ENCODE assay signal across 23 cellular contexts in genomic region chr5:93967923-93968322, GRCh38.
A peak's percentile ranks its signal among the peaks of the same experiment; 100 is the strongest.
DNase-seq lines count a peak whose midpoint lies in the region; ATAC-seq and TF ChIP-seq lines count a peak whose summit lies in the region.
"Had no signal": no experiment of that assay in that cellular context is flagged by ENCODE, and none has a peak within 500 bp of the region (broad histone marks: within the 10 kb centered on the region; RNA-seq: fewer than 3 reads in every experiment).

No MANE protein-coding gene starts in this region.

- peaks cover 22% of the 10 kb centered on the region for H3K4me1 Mint-ChIP-seq in endothelial cell (ENCODE audit: unreplicated experiment)

- no peak for TF ChIP-seq POLR2A in uterus (IDR thresholded peaks at IDR 0.05)

- peaks cover 0 to 2% of the 10 kb centered on the region in 2 donors for H3K36me3 ChIP-seq in uterus
- H3K36me3 ChIP-seq: neutrophil, transverse colon had no signal

- no peaks in the 10 kb centered on the region for H3K9me3 ChIP-seq in uterus
- H3K9me3 ChIP-seq: neutrophil, transverse colon had no signal

- no peak overlapping the region for H3K27ac ChIP-seq in uterus
- H3K27ac ChIP-seq: neutrophil, transverse colon had no signal

- intact Hi-C loops in uterus (cut with DNase I; ENCODE audit: low total_unique reads), result no loop called here

- no peak for ATAC-seq in GM21825 (IDR thresholded peaks at IDR 0.05; ENCODE audit: unreplicated experiment)
- ATAC-seq: left cardiac atrium, Right ventricle myocardium inferior had no signal

- peaks cover 1% of the 10 kb centered on the region for H3K27me3 Mint-ChIP-seq in endothelial cell (ENCODE audit: unreplicated experiment)
- H3K27me3 Mint-ChIP-seq: progenitor cell of endocrine pancreas had no signal

- no peaks in the 10 kb centered on the region for H3K27me3 ChIP-seq in uterus
- H3K27me3 ChIP-seq: neutrophil, transverse colon had no signal

- no peaks in the 10 kb centered on the region for H3K9me3 Mint-ChIP-seq in endothelial cell (ENCODE audit: unreplicated experiment)

- DNase-seq in DMS79 (lab: John Stamatoyannopoulos, UW) (peak; percentile 10), NCI-H128 (lab: John Stamatoyannopoulos, UW; ENCODE audit: unreplicated experiment) (peak; percentile 12), NCI-H460 (ENCODE audit: extremely low read depth, low read depth) (peak; percentile 40), endothelial cell (ENCODE audit: low spot score) (no peak), uterus (no peak), NCI-H446 (lab: John Stamatoyannopoulos, UW) (no peak), globus pallidus (ENCODE audit: low spot score) (no peak)
- DNase-seq: activated CD4-positive, alpha-beta T cell treated with anti-CD3 and anti-CD28 coated beads, Interleukin-2, amount 50 U/mL, for 4 hours; activated CD4-positive, CD25-positive, alpha-beta regulatory T cell; activated effector memory CD4-positive, alpha-beta T cell treated with Interleukin-2 at 50 U/mL for 16 hours; C1 segment of cervical spinal cord; foreskin fibroblast; GDM1; KBM-7; left cardiac atrium; mammary epithelial cell; NCI-H82; stimulated activated CD8-positive, alpha-beta memory T cell treated with anti-CD3 and anti-CD28 coated beads, Interleukin-4, amount 100 ng/mL, for 48 hours; transverse colon had no signal

- H3K27ac Mint-ChIP-seq in endothelial cell (ENCODE audit: unreplicated experiment), result peak overlapping the region; percentile 94

- H3K4me3 ChIP-seq in uterus, result no peak overlapping the region
- H3K4me3 ChIP-seq: transverse colon had no signal

- H3K4me1 ChIP-seq in uterus, result no peaks in the 10 kb centered on the region
- H3K4me1 ChIP-seq: transverse colon had no signal

- TF ChIP-seq CTCF in endothelial cell (IDR thresholded peaks at IDR 0.05; ENCODE audit: unreplicated experiment) (no peak), uterus (IDR thresholded peaks at IDR 0.05) (no peak)

- H3K36me3 Mint-ChIP-seq in endothelial cell (ENCODE audit: low read depth, unreplicated experiment), result no peaks in the 10 kb centered on the region

- H3K4me3 Mint-ChIP-seq in endothelial cell (ENCODE audit: unreplicated experiment), result no peak overlapping the region

Comparison
In these comparisons a context has a peak if more than half of its experiments do, and no peak if none do; other contexts are left out.
1. DNase-seq: peak in DMS79 (single experiment), NCI-H128 (single experiment) and NCI-H460 (single experiment); none in endothelial cell (single experiment), uterus (0 of 2), NCI-H446 (0 of 2) and globus pallidus (single experiment).